In the genomic region with DNA sequence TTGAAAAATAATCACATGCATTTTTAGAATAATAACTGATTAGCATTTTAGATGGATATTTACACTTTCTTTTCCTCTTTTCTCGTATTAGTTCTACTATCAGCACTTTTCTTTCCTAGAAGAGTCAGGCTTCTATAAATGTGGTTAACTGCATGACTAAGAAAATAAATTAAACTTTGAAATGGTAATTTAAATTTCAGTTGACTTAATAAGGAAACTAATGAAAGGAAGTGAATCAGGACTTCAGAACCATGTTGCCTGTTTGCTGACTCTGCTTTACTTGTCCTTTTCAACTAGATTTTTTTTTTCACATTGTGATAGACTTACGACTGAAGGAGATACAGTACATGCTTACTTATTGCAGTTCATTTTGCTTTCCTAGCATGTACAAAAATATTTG, we compare ENCODE assay signal across 26 cellular contexts.
A peak's percentile ranks its signal among the peaks of the same experiment; 100 is the strongest.
DNase-seq lines count a peak whose midpoint lies in the region; ATAC-seq, FAIRE-seq and TF ChIP-seq lines count a peak whose summit lies in the region.
"Had no signal": no experiment of that assay in that cellular context is flagged by ENCODE, and none has a peak within 500 bp of the region (broad histone marks: within the 10 kb centered on the region; RNA-seq: fewer than 3 reads in every experiment).

No MANE protein-coding gene starts in this region.

- no peak for FAIRE-seq in HepG2 (lab: Jason Lieb, UNC)
- FAIRE-seq: D721Med, GM12878, GM18507, H54 had no signal

- DNase-seq in HepG2 (ENCODE audit: low spot score) (no peak), right lobe of liver (no peak), SK-N-MC (ENCODE audit: low read depth, low spot score) (peak; percentile 50), astrocyte of the hippocampus (ENCODE audit: low read depth, low spot score) (peak; percentile 9), renal cortical epithelial cell (ENCODE audit: low read depth) (peak; percentile 43), Peyer's patch (no peak), epidermal melanocyte (ENCODE audit: insufficient read length, low spot score) (no peak)
- DNase-seq in stimulated activated CD4-positive, alpha-beta T cell treated with anti-CD3 and anti-CD28 coated beads, Interleukin-4, amount 100 ng/mL, for 4 hours = no peak
- DNase-seq: ACHN; AML-193; BE2C; CD4-positive, alpha-beta T cell; CD8-positive, alpha-beta memory T cell; DMS 273 treated with DMSO at 0.1 percent for 48 hours; DMS79; EL; GDM1; GOT3; HFFc6 had no signal

- H3K4me3 ChIP-seq in HepG2 (replicated peaks in 1 of 3; ENCODE audit: insufficient read depth in 1 of 3, low read depth in 2 of 3, low read length in 3 of 3) = no peak overlapping the region
- no peak overlapping the region for H3K4me3 ChIP-seq in right lobe of liver
- H3K4me3 ChIP-seq in SK-N-MC = no peak overlapping the region
- no peak overlapping the region for H3K4me3 ChIP-seq in Peyer's patch
- H3K4me3 ChIP-seq: BLaER1 treated with 17β-estradiol and CSF1 and Interleukin-3, amounts not matched to agents 10 nM and 100 nM; GM12878; HAP-1 had no signal

- H3K79me2 ChIP-seq in HepG2 (ENCODE audit: insufficient read depth, low read length) = no peaks in the 10 kb centered on the region

- H3K27ac ChIP-seq in HepG2 (ENCODE audit: extremely low read length, insufficient read depth, low read length) (no peak overlapping the region), right lobe of liver (no peak overlapping the region), SK-N-MC (peak overlapping the region; percentile 56), Peyer's patch (no peak overlapping the region)
- H3K27ac ChIP-seq: 22Rv1; BLaER1 treated with 17β-estradiol and CSF1 and Interleukin-3, amounts not matched to agents 10 nM and 100 nM had no signal

- H4K20me1 ChIP-seq in HepG2 (ENCODE audit: insufficient read depth, low read length) = no peaks in the 10 kb centered on the region
- H4K20me1 ChIP-seq: BLaER1 treated with 17β-estradiol and CSF1 and Interleukin-3, amounts not matched to agents 10 nM and 100 nM had no signal

- no peak for TF ChIP-seq EP300 in HepG2 (IDR thresholded peaks at IDR 0.05; ENCODE audit: low read depth in 2 of 2, low read length in 2 of 2)
- TF ChIP-seq EP300 in HepG2 (CRISPR knock-in tag; IDR thresholded peaks at IDR 0.05; ENCODE audit: borderline replicate concordance) = no peak

- H2AFZ ChIP-seq in HepG2 (ENCODE audit: low read length) = no peak overlapping the region

- no TSS peak for BruUV-seq in HepG2 (replicated peaks; lab: Mats Ljungman, UMichigan)

- H3K9me3 ChIP-seq in HepG2 (ENCODE audit: low read length) (no peaks in the 10 kb centered on the region), right lobe of liver (no peaks in the 10 kb centered on the region), SK-N-MC (ENCODE audit: low read depth, low read length) (no peaks in the 10 kb centered on the region; the same call in 1 of the 2 replicates), Peyer's patch (no peaks in the 10 kb centered on the region)
- H3K9me3 ChIP-seq: BE2C; BLaER1 treated with 17β-estradiol and CSF1 and Interleukin-3, amounts not matched to agents 10 nM and 100 nM; HAP-1 had no signal

- H3K36me3 ChIP-seq in HepG2 (replicated peaks in 1 of 2; ENCODE audit: control insufficient read depth in 1 of 2, insufficient read depth in 2 of 2, low read length in 2 of 2) (no peaks in the 10 kb centered on the region), right lobe of liver (no peaks in the 10 kb centered on the region), SK-N-MC (ENCODE audit: insufficient read depth, low read length) (no peaks in the 10 kb centered on the region), Peyer's patch (no peaks in the 10 kb centered on the region)
- H3K36me3 ChIP-seq: BE2C; BLaER1 treated with 17β-estradiol and CSF1 and Interleukin-3, amounts not matched to agents 10 nM and 100 nM; HAP-1 had no signal

- WGBS in HepG2 (ENCODE audit: low lambda C conversion rate) = 4% methylated on average over 2 of the region's 2 CpGs
- WGBS in right lobe of liver (ENCODE audit: insufficient coverage, low coverage, low lambda C conversion rate, missing lambda C conversion rate) = 48% methylated on average over 2 of the region's 2 CpGs

- H3K4me2 ChIP-seq in HepG2 (ENCODE audit: low read depth, low read length) = no peak overlapping the region

- H3K9ac ChIP-seq in HepG2 (ENCODE audit: insufficient read depth, low read depth, low read length) (no peak overlapping the region), SK-N-MC (ENCODE audit: insufficient read length) (no peak overlapping the region)
- H3K9ac ChIP-seq: BLaER1 treated with 17β-estradiol and CSF1 and Interleukin-3, amounts not matched to agents 10 nM and 100 nM had no signal

- H3K27me3 ChIP-seq in HepG2 (ENCODE audit: control insufficient read depth in 1 of 2, insufficient read depth in 2 of 2, low read length in 2 of 2) (no peaks in the 10 kb centered on the region), right lobe of liver (no peaks in the 10 kb centered on the region), Peyer's patch (no peaks in the 10 kb centered on the region)
- H3K27me3 ChIP-seq: BE2C; BLaER1 treated with 17β-estradiol and CSF1 and Interleukin-3, amounts not matched to agents 10 nM and 100 nM had no signal

- TF ChIP-seq RAD21 in HepG2 (CRISPR knock-in tag; IDR thresholded peaks at IDR 0.05) = no peak

- no peak for TF ChIP-seq POLR2A in HepG2 (IDR thresholded peaks at IDR 0.05; ENCODE audit: insufficient read depth in 1 of 2, low read depth in 2 of 2, low read length in 2 of 2)
- TF ChIP-seq POLR2A in right lobe of liver (IDR thresholded peaks at IDR 0.05) = no peak
- TF ChIP-seq POLR2A in Peyer's patch (IDR thresholded peaks at IDR 0.05) = no peak

- TF ChIP-seq CTCF in HepG2 (CRISPR knock-in tag; IDR thresholded peaks at IDR 0.05) (no peak), right lobe of liver (IDR thresholded peaks at IDR 0.05) (no peak), Peyer's patch (IDR thresholded peaks at IDR 0.05) (no peak)

- H3K4me1 ChIP-seq in HepG2 (ENCODE audit: insufficient read depth, low read length) (no peaks in the 10 kb centered on the region), right lobe of liver (no peaks in the 10 kb centered on the region), Peyer's patch (no peaks in the 10 kb centered on the region)
- H3K4me1 ChIP-seq: BE2C, HAP-1 had no signal

- CTCF ChIA-PET in HepG2 (lab: Yijun Ruan, JAX; ENCODE audit: low intra/inter-chr PET ratio, low total read pairs) = no interaction called here

- intact Hi-C loops in HepG2 (cut with micrococcal nuclease; ENCODE audit: unreplicated experiment) (no loop called here), right lobe of liver (cut with DNase I) (no loop called here)

- POLR2A ChIA-PET in HepG2 (lab: Yijun Ruan, JAX) = no interaction called here

- ATAC-seq in HepG2 (no peak), right lobe of liver (no peak)
- ATAC-seq: GM12878 had no signal

- in situ Hi-C loops in HepG2 (cut with HindIII; ENCODE audit: extremely low pct_ligation_motif_present, low pct_unique_long_range_greater_than_20kb) = no loop called here

TF ChIP-seq in HepG2, 621 proteins besides CTCF, POLR2A, EP300 and RAD21 (continues in another document):
- TF ChIP-seq HDAC6 (IDR thresholded peaks at IDR 0.05; ENCODE audit: low read depth, low read length) = no peak
- no peak for TF ChIP-seq ZKSCAN8 (CRISPR knock-in tag; IDR thresholded peaks at IDR 0.05; ENCODE audit: borderline replicate concordance)
- no peak for TF ChIP-seq HOMEZ (CRISPR knock-in tag; IDR thresholded peaks at IDR 0.05; ENCODE audit: low read depth)
- no peak for TF ChIP-seq NPAS2 (CRISPR knock-in tag; IDR thresholded peaks at IDR 0.05; ENCODE audit: borderline replicate concordance)
- TF ChIP-seq MAFF (IDR thresholded peaks at IDR 0.05; ENCODE audit: low read depth, low read length) = 0 out of 2 replicates have a peak, but pooled peaks have one; percentile 12
- TF ChIP-seq ZUFSP (CRISPR knock-in tag; IDR thresholded peaks at IDR 0.05; ENCODE audit: borderline replicate concordance) = no peak
- TF ChIP-seq HDAC2 (CRISPR knock-in tag; IDR thresholded peaks at IDR 0.05) = no peak
- TF ChIP-seq MAFK (conservative IDR thresholded peaks at IDR 0.05 in 1 of 2, IDR thresholded peaks at IDR 0.05 in 1 of 2; ENCODE audit: low read length in 2 of 2) = peak in 1 of 2 experiments; percentile 46; a peak in 2 of 4 replicates
- TF ChIP-seq ZNF891 (CRISPR knock-in tag; IDR thresholded peaks at IDR 0.05) = no peak

Comparison
In these comparisons a context has a peak if more than half of its experiments do, and no peak if none do; other contexts are left out.
1. DNase-seq: peak in SK-N-MC (single experiment), astrocyte of the hippocampus (single experiment) and renal cortical epithelial cell (single experiment); none in HepG2 (single experiment), right lobe of liver (0 of 3), stimulated activated CD4-positive, alpha-beta T cell treated with anti-CD3 and anti-CD28 coated beads, Interleukin-4, amount 100 ng/mL, for 4 hours (0 of 2), Peyer's patch (0 of 3) and epidermal melanocyte (single experiment).